14 cellular contexts compared by ENCODE assay signal in the genomic region with DNA sequence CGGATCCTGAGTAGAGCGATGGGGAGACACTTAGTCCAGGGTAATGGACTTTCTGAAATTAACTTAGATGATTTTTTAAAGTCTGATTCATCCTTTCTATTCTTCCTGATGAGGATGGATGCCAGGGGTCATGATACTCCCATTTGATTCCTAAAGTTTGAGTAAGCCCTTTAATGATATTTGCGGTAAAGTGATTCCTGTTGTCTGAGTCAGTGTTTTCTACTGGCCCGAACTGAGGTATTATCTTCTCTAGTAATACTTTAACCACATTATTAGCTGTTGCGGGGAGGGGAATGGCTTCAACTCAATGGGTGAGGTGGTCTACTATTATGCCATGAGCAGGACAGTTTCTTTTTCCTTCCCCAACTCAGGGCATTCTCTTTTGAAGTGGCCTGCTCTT.
DNase-seq lines count a peak whose midpoint lies in the region; ATAC-seq and TF ChIP-seq lines count a peak whose summit lies in the region.
"Had no signal": no experiment of that assay in that cellular context is flagged by ENCODE, and none has a peak within 500 bp of the region (broad histone marks: within the 10 kb centered on the region; RNA-seq: fewer than 3 reads in every experiment).

No MANE protein-coding gene starts in this region.

- CTCF ChIA-PET in AG04450 (lab: Charles Lee) = interaction anchor here (1.2 kb wide), 1 partner anchor 8 kb away, joined by 4 read pairs; no protein-coding TSS in a partner anchor

- H3K27ac ChIP-seq in AG04450 (ENCODE audit: low read depth, low read length) = peak overlapping the region; percentile 88
- H3K27ac ChIP-seq: BLaER1, cardiac muscle cell had no signal

- peaks cover 32% of the 10 kb centered on the region for H3K9me3 ChIP-seq in AG04450 (ENCODE audit: control insufficient read depth, insufficient read depth, low read length)

- no peaks in the 10 kb centered on the region for H3K36me3 ChIP-seq in kidney epithelial cell (ENCODE audit: control insufficient read depth, insufficient read depth, low read length)
- H3K36me3 ChIP-seq: cardiac muscle cell had no signal

- ATAC-seq in HG03095 (IDR thresholded peaks at IDR 0.05; ENCODE audit: unreplicated experiment) (no peak), HG02852 (IDR thresholded peaks at IDR 0.05; ENCODE audit: unreplicated experiment) (no peak), GM19397 (IDR thresholded peaks at IDR 0.05; ENCODE audit: unreplicated experiment) (no peak)
- ATAC-seq: naive thymus-derived CD4-positive, alpha-beta T cell had no signal

- POLR2A ChIA-PET in AG04450 (lab: Yijun Ruan, JAX) = interaction anchor here (0.5 to 1.1 kb wide), 3 partner anchors 9 to 22 kb away, joined by 3 to 9 read pairs (median 4); no protein-coding TSS in a partner anchor

- in situ Hi-C loops in astrocyte of the cerebellum (cut with HindIII; ENCODE audit: low sequenced_read_pairs) = no loop called here

- no peak for TF ChIP-seq CTCF in AG04450 (IDR thresholded peaks at IDR 0.05; ENCODE audit: low read depth, low read length)
- no peak for TF ChIP-seq CTCF in astrocyte of the cerebellum (IDR thresholded peaks at IDR 0.05; ENCODE audit: low read depth, low read length, missing control alignments)
- TF ChIP-seq CTCF in kidney epithelial cell (IDR thresholded peaks at IDR 0.05; ENCODE audit: insufficient read depth, low read length, poor library complexity, severe bottlenecking) = no peak

- DNase-seq in AG04450 (ENCODE audit: low read depth, low spot score) (peak; percentile 88), HS-5 (ENCODE audit: low read depth) (peak; percentile 91), astrocyte of the cerebellum (ENCODE audit: low read depth) (peak; percentile 95), kidney epithelial cell (ENCODE audit: low read depth) (peak; percentile 84), DMS53 treated with DMSO at 0.1 percent for 48 hours (lab: John Stamatoyannopoulos, UW; ENCODE audit: unreplicated experiment) (no peak)
- DNase-seq: activated B cell treated with CpG ODN at 0.5 μM for 24 hours; GF-D8; naive thymus-derived CD4-positive, alpha-beta T cell; NCI-H1092 had no signal

- H3K4me3 ChIP-seq in AG04450 (ENCODE audit: low read depth, low read length) (no peak overlapping the region), astrocyte of the cerebellum (ENCODE audit: low read depth, low read length) (no peak overlapping the region), kidney epithelial cell (ENCODE audit: low read depth, low read length) (no peak overlapping the region)
- H3K4me3 ChIP-seq: BLaER1, cardiac muscle cell had no signal

- H3K27me3 ChIP-seq in AG04450 (ENCODE audit: control insufficient read depth, insufficient read depth, low read length) (no peaks in the 10 kb centered on the region), kidney epithelial cell (ENCODE audit: control insufficient read depth, insufficient read depth, low read length) (no peaks in the 10 kb centered on the region)
- H3K27me3 ChIP-seq: BLaER1, cardiac muscle cell had no signal
